1 cellular context compared by ENCODE assay signal in genomic region chr12:51238037-51238509, GRCh38.
TF ChIP-seq lines count a peak whose summit lies in the region.

No MANE protein-coding gene starts in this region.

TF ChIP-seq in A549, 52 proteins besides CTCF, POLR2A, EP300 and RAD21 (continued from another document):
- no peak for TF ChIP-seq CEBPB (IDR thresholded peaks at IDR 0.05)
- TF ChIP-seq PHF8 (IDR thresholded peaks at IDR 0.05; ENCODE audit: borderline replicate concordance, low read depth), result no peak
